28 cellular contexts compared by ENCODE assay signal in genomic region chr17:49409066-49409465, GRCh38.
DNase-seq lines count a peak whose midpoint lies in the region; ATAC-seq and TF ChIP-seq lines count a peak whose summit lies in the region.
"Had no signal": no experiment of that assay in that cellular context is flagged by ENCODE, and none has a peak within 500 bp of the region (broad histone marks: within the 10 kb centered on the region; RNA-seq: fewer than 3 reads in every experiment).

No MANE protein-coding gene starts in this region.

- H4K20me1 ChIP-seq in BLaER1: peaks cover 7% of the 10 kb centered on the region; the same call in 1 of the 2 replicates

- H3K4me1 ChIP-seq in BLaER1 (peaks cover 100% of the 10 kb centered on the region), neutrophil (ENCODE audit: control insufficient read depth in 1 of 2, insufficient read depth in 1 of 2, low read depth in 1 of 2, low read length in 1 of 2) (peaks cover 16 to 29% of the 10 kb centered on the region in 2 experiments)

- no peak for ATAC-seq in GM21515 (IDR thresholded peaks at IDR 0.05; ENCODE audit: unreplicated experiment)
- no peak for ATAC-seq in HG03025 (IDR thresholded peaks at IDR 0.05; ENCODE audit: low FRiP score, unreplicated experiment)
- ATAC-seq: activated T-helper 17 cell treated with anti-CD3 and anti-CD28 coated beads, Interleukin-2, amount 50 U/mL, for 72 hours; heart left ventricle had no signal

- H3K4me3 ChIP-seq in BLaER1 (peak overlapping the region; percentile 43; the same call in 1 of the 2 replicates), neutrophil (ENCODE audit: low read depth in 1 of 2, low read length in 1 of 2) (peak overlapping the region in 1 of 2 experiments; percentile 32)
- H3K4me3 ChIP-seq: heart left ventricle, tibial artery had no signal

- TF ChIP-seq CTCF in neutrophil (IDR thresholded peaks at IDR 0.05): no peak

- H3K27ac ChIP-seq in BLaER1: peak overlapping the region; percentile 86
- H3K27ac ChIP-seq in neutrophil: peak overlapping the region; percentile 76
- H3K27ac ChIP-seq: tibial artery had no signal

- H3K27me3 ChIP-seq in BLaER1 (no peaks in the 10 kb centered on the region), neutrophil (no peaks in the 10 kb centered on the region)
- H3K27me3 ChIP-seq: heart left ventricle, tibial artery had no signal

- H3K36me3 ChIP-seq in BLaER1 (peaks cover 79% of the 10 kb centered on the region), neutrophil (peaks cover 39% of the 10 kb centered on the region)

- DNase-seq in GDM1 (lab: John Stamatoyannopoulos, UW) (peak; percentile 40), UCSD-AML1 (lab: John Stamatoyannopoulos, UW; ENCODE audit: unreplicated experiment) (peak; percentile 26), NCI-H226 (no peak)
- DNase-seq: activated B cell treated with CpG ODN at 0.5 μM for 24 hours; activated CD4-positive, alpha-beta T cell treated with anti-CD3 and anti-CD28 coated beads, Interleukin-2, amount 50 U/mL, for 4 hours; activated CD8-positive, alpha-beta memory T cell treated with anti-CD3 and anti-CD28 coated beads, Interleukin-2, amount 50 U/mL, for 4 hours; activated naive CD4-positive, alpha-beta T cell treated with anti-CD3 and anti-CD28 coated beads, Interleukin-2, amount 50 U/mL, for 16 hours; anterior cingulate cortex; C1 segment of cervical spinal cord; effector CD4-positive, alpha-beta T cell; erythroblast; GOT3; heart left ventricle; HFFc6; kidney glomerular epithelial cell; NCI-H1048; NCI-H1694; NCI-H2171; NCI-H526; SIG-M5; SW 1271; T1000; tibial artery had no signal

- H3K9me3 ChIP-seq in BLaER1 (no peaks in the 10 kb centered on the region), neutrophil (no peaks in the 10 kb centered on the region)
- H3K9me3 ChIP-seq: heart left ventricle, tibial artery had no signal

- peak overlapping the region; percentile 86 for H3K4me2 ChIP-seq in BLaER1

- H3K9ac ChIP-seq in BLaER1: peak overlapping the region; percentile 62
